Comparison of ENCODE assay signal across 19 cellular contexts in genomic region chr3:4809970-4810369, GRCh38.
DNase-seq lines count a peak whose midpoint lies in the region; ATAC-seq and TF ChIP-seq lines count a peak whose summit lies in the region.
"Had no signal": no experiment of that assay in that cellular context is flagged by ENCODE, and none has a peak within 500 bp of the region (broad histone marks: within the 10 kb centered on the region; RNA-seq: fewer than 3 reads in every experiment).

No MANE protein-coding gene starts in this region.

- H3K9ac ChIP-seq in parathyroid adenoma, result no peak overlapping the region

- H3K9me3 ChIP-seq in parathyroid adenoma (ENCODE audit: control insufficient read depth, low read length), result no peaks in the 10 kb centered on the region
- H3K9me3 ChIP-seq: left lung, MG63 had no signal

- H3K4me1 ChIP-seq in parathyroid adenoma, result peaks cover 22% of the 10 kb centered on the region

- H2AFZ ChIP-seq in parathyroid adenoma, result no peak overlapping the region
- H2AFZ ChIP-seq: GM23338 had no signal

- no peaks in the 10 kb centered on the region for H3K27me3 ChIP-seq in parathyroid adenoma (ENCODE audit: control insufficient read depth, insufficient read depth, low read length)
- H3K27me3 ChIP-seq: left lung, MG63 had no signal

- H3K4me3 ChIP-seq in AG10803 (ENCODE audit: low read length) (no peak overlapping the region), fibroblast of mammary gland (ENCODE audit: control insufficient read depth, low read depth, low read length) (no peak overlapping the region), parathyroid adenoma (ENCODE audit: low read depth, low read length) (no peak overlapping the region)
- H3K4me3 ChIP-seq: GM12878, GM23338, left lung, MG63 had no signal

- ATAC-seq in GM19395 (IDR thresholded peaks at IDR 0.05; ENCODE audit: unreplicated experiment), result no peak
- ATAC-seq: GM12878, GM23338, left lung had no signal

- no peak overlapping the region for H3K4me2 ChIP-seq in parathyroid adenoma (ENCODE audit: low read length)
- H3K4me2 ChIP-seq: GM23338 had no signal

- no peaks in the 10 kb centered on the region for H3K79me2 ChIP-seq in parathyroid adenoma

- TF ChIP-seq CTCF in AG10803 (conservative IDR thresholded peaks at IDR 0.05; ENCODE audit: low read length) (no peak), fibroblast of mammary gland (conservative IDR thresholded peaks at IDR 0.05; ENCODE audit: control insufficient read depth, insufficient read depth, low read depth, low read length) (no peak), parathyroid adenoma (IDR thresholded peaks at IDR 0.05) (no peak)

- peak; percentile 33 for DNase-seq in AG10803 (ENCODE audit: low read depth)
- DNase-seq in RPMI7951 (ENCODE audit: low read depth), result peak; percentile 67
- DNase-seq in fibroblast of mammary gland (ENCODE audit: low read depth), result peak; percentile 43
- DNase-seq in AML-193 (lab: John Stamatoyannopoulos, UW), result no peak
- DNase-seq in effector CD4-positive, alpha-beta T cell, result no peak
- DNase-seq: activated CD4-positive, CD25-positive, alpha-beta regulatory T cell treated with anti-CD3 and anti-CD28 coated beads, Interleukin-2, amount 50 U/mL, for 72 hours; activated gamma-delta T cell treated with Interleukin-2 at 50 U/mL for 16 hours; aorta; CD8-positive, alpha-beta memory T cell; erythroblast; GF-D8; left lung; MG63; NCI-H146; NCI-H526 treated with DMSO at 0.1 percent for 48 hours had no signal

- no peaks in the 10 kb centered on the region for H3K36me3 ChIP-seq in parathyroid adenoma (ENCODE audit: control insufficient read depth, insufficient read depth, low read length)
- H3K36me3 ChIP-seq: MG63 had no signal

- peak overlapping the region; percentile 3 for H3K27ac ChIP-seq in parathyroid adenoma
- H3K27ac ChIP-seq: left lung had no signal

Comparison
In these comparisons a context has a peak if more than half of its experiments do, and no peak if none do; other contexts are left out.
1. DNase-seq: peak in AG10803 (single experiment), RPMI7951 (single experiment) and fibroblast of mammary gland (single experiment); none in AML-193 (0 of 2) and effector CD4-positive, alpha-beta T cell (single experiment).